Comparison of ENCODE assay signal across 22 cellular contexts in genomic region chrX:19986531-19986930, GRCh38.
"Had no signal": no experiment of that assay in that cellular context is flagged by ENCODE, and none has a peak within 500 bp of the region (broad histone marks: within the 10 kb centered on the region; RNA-seq: fewer than 3 reads in every experiment).

No MANE protein-coding gene starts in this region.

- ATAC-seq: activated CD8-positive, alpha-beta T cell treated with anti-CD3 and anti-CD28 coated beads for 36 hours; activated T-cell treated with anti-CD3 and anti-CD28 coated beads, Interleukin-2, amount 50 U/mL, for 4 hours; activated T-helper 17 cell treated with anti-CD3 and anti-CD28 coated beads, Interleukin-2, amount 50 U/mL, for 72 hours; foreskin keratinocyte; heart right ventricle; left lung; lower lobe of right lung; natural killer cell; right lobe of liver had no signal

- H3K36me3 ChIP-seq: breast epithelium, esophagus muscularis mucosa, heart right ventricle, left lung, lower lobe of right lung, right lobe of liver, vagina had no signal

- H3K27me3 Mint-ChIP-seq: activated CD8-positive, alpha-beta T cell treated with anti-CD3 and anti-CD28 coated beads for 36 hours; activated T-helper 17 cell treated with anti-CD3 and anti-CD28 coated beads, Interleukin-2, amount 50 U/mL, for 72 hours; stimulated activated naive CD8-positive, alpha-beta T cell treated with anti-CD3 and anti-CD28 coated beads, Interleukin-15, Interleukin-2, amounts not matched to agents 100 ng/mL and 50 ng/mL, for 24 hours; type B pancreatic cell had no signal

- DNase-seq: activated CD4-positive, alpha-beta T cell treated with anti-CD3 and anti-CD28 coated beads, Interleukin-2, amount 50 U/mL, for 1 hour; activated CD8-positive, alpha-beta T cell treated with anti-CD3 and anti-CD28 coated beads for 36 hours; activated gamma-delta T cell treated with Interleukin-2 at 50 U/mL for 16 hours; activated naive CD4-positive, alpha-beta T cell treated with anti-CD3 and anti-CD28 coated beads, Interleukin-2, amount 50 U/mL, for 16 hours; activated T-cell treated with anti-CD3 and anti-CD28 coated beads, Interleukin-2, amount 50 U/mL, for 4 hours; amniotic stem cell; central memory CD4-positive, alpha-beta T cell; endodermal cell; foreskin keratinocyte; heart right ventricle; left lung; lower lobe of right lung; mesendoderm; natural killer cell; right lobe of liver; stimulated activated CD4-positive, alpha-beta T cell treated with anti-CD3 and anti-CD28 coated beads, Interleukin-4, amount 100 ng/mL, for 1 hour had no signal

- H3K9me3 Mint-ChIP-seq: activated CD8-positive, alpha-beta T cell treated with anti-CD3 and anti-CD28 coated beads for 36 hours; activated T-cell treated with anti-CD3 and anti-CD28 coated beads, Interleukin-2, amount 50 U/mL, for 4 hours; activated T-helper 17 cell treated with anti-CD3 and anti-CD28 coated beads, Interleukin-2, amount 50 U/mL, for 72 hours; natural killer cell; stimulated activated naive CD8-positive, alpha-beta T cell treated with anti-CD3 and anti-CD28 coated beads, Interleukin-15, Interleukin-2, amounts not matched to agents 100 ng/mL and 50 ng/mL, for 24 hours had no signal

- H3K36me3 Mint-ChIP-seq: natural killer cell had no signal

- H3K27me3 ChIP-seq: breast epithelium, esophagus muscularis mucosa, foreskin keratinocyte, left lung, right lobe of liver, vagina had no signal

- H3K4me3 ChIP-seq: breast epithelium, esophagus muscularis mucosa, heart right ventricle, left lung, lower lobe of right lung, right lobe of liver, vagina had no signal

- H3K27ac ChIP-seq: breast epithelium, esophagus muscularis mucosa, foreskin keratinocyte, heart right ventricle, left lung, lower lobe of right lung, right lobe of liver, vagina had no signal

- H3K27ac Mint-ChIP-seq: activated CD8-positive, alpha-beta T cell treated with anti-CD3 and anti-CD28 coated beads for 36 hours; activated T-helper 17 cell treated with anti-CD3 and anti-CD28 coated beads, Interleukin-2, amount 50 U/mL, for 72 hours; endodermal cell; natural killer cell; stimulated activated naive CD8-positive, alpha-beta T cell treated with anti-CD3 and anti-CD28 coated beads, Interleukin-15, Interleukin-2, amounts not matched to agents 100 ng/mL and 50 ng/mL, for 24 hours; type B pancreatic cell had no signal

- H3K9me3 ChIP-seq: esophagus muscularis mucosa, left lung, lower lobe of right lung, right lobe of liver, vagina had no signal

- H3K4me1 ChIP-seq: breast epithelium, foreskin keratinocyte, right lobe of liver had no signal

- H3K4me3 Mint-ChIP-seq: activated CD8-positive, alpha-beta T cell treated with anti-CD3 and anti-CD28 coated beads for 36 hours; activated T-cell treated with anti-CD3 and anti-CD28 coated beads, Interleukin-2, amount 50 U/mL, for 4 hours; activated T-helper 17 cell treated with anti-CD3 and anti-CD28 coated beads, Interleukin-2, amount 50 U/mL, for 72 hours; endodermal cell; natural killer cell; stimulated activated naive CD8-positive, alpha-beta T cell treated with anti-CD3 and anti-CD28 coated beads, Interleukin-15, Interleukin-2, amounts not matched to agents 100 ng/mL and 50 ng/mL, for 24 hours; type B pancreatic cell had no signal
